In genomic region chr15:50134524-50135024, GRCh38 we compare ENCODE assay signal across 8 cellular contexts. TPM values are rescaled to one million over a fixed set of nuclear protein-coding genes. Genes with fewer than 3 reads are reported as not detected.
DNase-seq lines count a peak whose midpoint lies in the region; ATAC-seq, FAIRE-seq and TF ChIP-seq lines count a peak whose summit lies in the region.

No MANE protein-coding gene starts in this region.

- H3K4me2 ChIP-seq in K562 (ENCODE audit: insufficient read depth, low read length) (peak overlapping the region; percentile 10; the same call in 1 of the 2 replicates), osteoblast (ENCODE audit: insufficient read depth, low read length) (peak overlapping the region; percentile 5)

- H3K9me1 ChIP-seq in K562 (ENCODE audit: control insufficient read depth, insufficient read depth, low read length): no peaks in the 10 kb centered on the region

- H3K4me3 ChIP-seq in K562 (no peak overlapping the region), osteoblast (ENCODE audit: insufficient read depth, low read length) (no peak overlapping the region)

- H3K27me3 ChIP-seq in K562 (ENCODE audit: control insufficient read depth in 2 of 2, insufficient read depth in 2 of 2, low read length in 2 of 2) (no peaks in the 10 kb centered on the region), osteoblast (ENCODE audit: insufficient read depth, low read length) (no peaks in the 10 kb centered on the region)

- H3K9ac ChIP-seq in K562 (ENCODE audit: insufficient read depth in 1 of 2, low read depth in 2 of 2, low read length in 2 of 2): no peak overlapping the region

- H3K4me1 ChIP-seq in K562 (replicated peaks in 1 of 2; ENCODE audit: control insufficient read depth in 2 of 2, insufficient read depth in 2 of 2, low read length in 2 of 2) (peaks cover 0 to 22% of the 10 kb centered on the region in 2 experiments; a peak in 2 of 5 replicates), osteoblast (ENCODE audit: insufficient read depth, low read length) (peaks cover 38% of the 10 kb centered on the region)

- TF ChIP-seq POLR2A in K562 (conservative IDR thresholded peaks at IDR 0.05): no peak

- no peak for TF ChIP-seq RAD21 in K562 (CRISPR knock-in tag; conservative IDR thresholded peaks at IDR 0.05 in 1 of 2, IDR thresholded peaks at IDR 0.05 in 1 of 2)

- CTCF ChIA-PET in K562 (lab: Yijun Ruan, JAX; ENCODE audit: low intra/inter-chr PET ratio): interaction anchor here (0.6 kb wide), 2 partner anchors 79 to 892 kb away, joined by 3 read pairs; no protein-coding TSS in a partner anchor

- POLR2A ChIA-PET in K562 (lab: Yijun Ruan, JAX): interaction anchor here (0.9 kb wide), 1 partner anchor 15 kb away, joined by 3 read pairs; the partner anchor contains the start of gene ATP8B4

- intact Hi-C loops in K562 (cut with micrococcal nuclease): no loop called here

- H3K36me3 ChIP-seq in K562 (ENCODE audit: control insufficient read depth, insufficient read depth, low read length) (no peaks in the 10 kb centered on the region), osteoblast (ENCODE audit: insufficient read depth, low read length) (no peaks in the 10 kb centered on the region)

- ATAC-seq in GM21423 (IDR thresholded peaks at IDR 0.05; ENCODE audit: unreplicated experiment) (peak; percentile 81), K562 (peak; percentile 61), GM21526 (IDR thresholded peaks at IDR 0.05; ENCODE audit: low FRiP score, unreplicated experiment) (no peak)

- H3K9me3 ChIP-seq in K562 (replicated peaks; ENCODE audit: control insufficient read depth, insufficient read depth, low read depth, low read length) (no peaks in the 10 kb centered on the region), osteoblast (ENCODE audit: low read depth, low read length) (no peaks in the 10 kb centered on the region)

- 3% methylated on average over 2 of the region's 2 CpGs for WGBS in K562 (ENCODE audit: insufficient coverage, low coverage, missing lambda C conversion rate)

- in situ Hi-C loops in K562 (cut with MboI): loop anchor here (25.0 kb wide), 1 partner anchor 1772 kb away; no protein-coding TSS in a partner anchor

- H3K27ac ChIP-seq in K562 (ENCODE audit: extremely low read depth, low read depth, low read length): peak overlapping the region; percentile 24; the same call in 2 of the 3 replicates
- peak overlapping the region; percentile 97 for H3K27ac ChIP-seq in osteoblast (ENCODE audit: low read depth, low read length)

- TF ChIP-seq CTCF in K562 (IDR thresholded peaks at IDR 0.05 in 2 of 3, conservative IDR thresholded peaks at IDR 0.05 in 1 of 3; ENCODE audit: insufficient read depth in 2 of 3, low read depth in 1 of 3, low read length in 3 of 3) (no peak), osteoblast (IDR thresholded peaks at IDR 0.05; ENCODE audit: extremely low read depth, low read depth, low read length) (no peak), D721Med (IDR thresholded peaks at IDR 0.05; ENCODE audit: insufficient read depth, missing control alignments) (no peak)

- H4K20me1 ChIP-seq in K562 (replicated peaks; ENCODE audit: control insufficient read depth, insufficient read depth, low read length): no peaks in the 10 kb centered on the region
- no peaks in the 10 kb centered on the region for H4K20me1 ChIP-seq in osteoblast (ENCODE audit: insufficient read depth, low read length)

- TF ChIP-seq EP300 in K562 (IDR thresholded peaks at IDR 0.05; ENCODE audit: low read length): 0 out of 2 replicates have a peak, but pooled peaks have one; percentile 8

- DNase-seq in AML-193 (lab: John Stamatoyannopoulos, UW) (peak; percentile 73 to 80), HS-5 (ENCODE audit: low read depth) (peak; percentile 53), K562 (ENCODE audit: extremely low read depth in 1 of 4, low spot score in 3 of 4) (peak in 2 of 4 experiments; percentile 18 to 45), osteoblast (ENCODE audit: insufficient read length, low spot score, missing footprints) (peak; percentile 44), D721Med (ENCODE audit: insufficient read length, low spot score) (no peak), NCI-H1092 (lab: John Stamatoyannopoulos, UW) (no peak)

- H3K79me2 ChIP-seq in K562 (ENCODE audit: control insufficient read depth, insufficient read depth, low read length) (no peaks in the 10 kb centered on the region), osteoblast (ENCODE audit: insufficient read depth, low read length) (no peaks in the 10 kb centered on the region)

- peak; percentile 72 for FAIRE-seq in K562 (lab: Jason Lieb, UNC)
- FAIRE-seq in D721Med (lab: Jason Lieb, UNC): no peak

- H2AFZ ChIP-seq in K562 (ENCODE audit: low read depth, low read length) (no peak overlapping the region), osteoblast (ENCODE audit: low read length) (peak overlapping the region; percentile 30)

- BruUV-seq in K562 (replicated peaks; lab: Mats Ljungman, UMichigan): no TSS peak

TF ChIP-seq in K562, 482 proteins besides CTCF, POLR2A, EP300 and RAD21 (continues in another document):
- TF ChIP-seq ZKSCAN3 (CRISPR knock-in tag; IDR thresholded peaks at IDR 0.05) (no peak), MTA1 (IDR thresholded peaks at IDR 0.05; ENCODE audit: borderline replicate concordance) (0 out of 2 replicates have a peak, but pooled peaks have one; percentile 30), RCOR1 (IDR thresholded peaks at IDR 0.05; ENCODE audit: borderline replicate concordance in 1 of 2, low read depth in 2 of 2, low read length in 2 of 2) (peak in 1 of 2 experiments; percentile 26; a peak in 1 of 4 replicates), SMARCE1 (IDR thresholded peaks at IDR 0.05) (peak; percentile 62; the same call in 1 of the 2 replicates), CTBP1 (IDR thresholded peaks at IDR 0.05; ENCODE audit: borderline replicate concordance) (peak; percentile 50), ZFP30 (CRISPR knock-in tag; IDR thresholded peaks at IDR 0.05; ENCODE audit: borderline replicate concordance) (no peak), ZBTB5 (IDR thresholded peaks at IDR 0.05) (no peak), FOXK2 (conservative IDR thresholded peaks at IDR 0.05 in 1 of 2, IDR thresholded peaks at IDR 0.05 in 1 of 2; ENCODE audit: low read depth in 2 of 2) (0 out of 4 replicates have a peak, but pooled peaks of 1 of the 2 experiments have one; percentile 39)

RNA-seq across cellular contexts. Expression of gene ATP8B4, which starts 15.5 kb away (rescaled TPM):
- total RNA-seq in K562 (2011; cell fraction: chromatin; rRNA removed; ENCODE audit: low replicate concordance): 0.25 and 0.76 TPM in 2 replicates
- total RNA-seq in K562 (2011; cell fraction: nucleolus; rRNA removed): 0.33 TPM in 1 of 2 replicates, not detected in the other
- 0.15 and 0.92 TPM in 2 replicates for total RNA-seq in K562 (2011; cell fraction: nucleoplasm; rRNA removed)
- total RNA-seq in K562 (2014; rRNA removed) (0.54 and 0.65 TPM in 2 replicates), K562 (2014; rRNA removed; fragmentation: Illumina TruSeq; extraction: Trizol) (0.44 and 0.99 TPM in 2 replicates), K562 (2015; rRNA removed; fragmentation: Illumina TruSeq; extraction: Trizol) (1.6 and 2.5 TPM in 2 replicates), K562 (2021) (0.51 and 0.69 TPM in 2 replicates), osteoblast (0.88 and 1.1 TPM in 2 replicates)
- polyA plus RNA-seq in K562 (2011; rRNA removed) (0.15 and 0.18 TPM in 2 replicates), K562 (2014; fragmentation: Illumina TruSeq; extraction: Trizol) (0.15 and 0.40 TPM in 2 replicates), K562 (2014; fragmentation: Nextera tagmentation; extraction: Ambion mirVana) (under 1 TPM; 0.14 to 0.15 TPM), K562 (2014; rRNA removed) (0.48 and 0.88 TPM in 2 replicates)
- polyA plus RNA-seq in K562 (2011; cell fraction: cytosol; rRNA removed): 0.03 TPM in 1 of 2 replicates, not detected in the other
- polyA plus RNA-seq in K562 (2011; cell fraction: nucleus; rRNA removed): 0.27 and 0.41 TPM in 2 replicates
- 0.49 and 1.9 TPM in 2 replicates for polyA plus RNA-seq in K562 (2012)
- 0.24 and 0.42 TPM in 2 replicates for polyA minus RNA-seq in K562 (2011; rRNA and poly(A)+ RNA removed)
- polyA minus RNA-seq in K562 (2011; cell fraction: cytosol; rRNA and poly(A)+ RNA removed): not detected in 2 replicates
- 0.81 and 0.89 TPM in 2 replicates for polyA minus RNA-seq in K562 (2011; cell fraction: nucleus; rRNA and poly(A)+ RNA removed)

RNA-seq across cellular contexts. Expression of gene SLC27A2, which starts 47.4 kb away (rescaled TPM):
- total RNA-seq in K562 (2011; cell fraction: chromatin; rRNA removed; ENCODE audit: low replicate concordance): 18.7 and 19.9 TPM in 2 replicates
- total RNA-seq in K562 (2011; cell fraction: nucleolus; rRNA removed): 25.3 and 28.2 TPM in 2 replicates
- total RNA-seq in K562 (2011; cell fraction: nucleoplasm; rRNA removed): 18.4 and 21.5 TPM in 2 replicates
- total RNA-seq in K562 (2014; rRNA removed): 28.0 and 29.3 TPM in 2 replicates
- total RNA-seq in K562 (2014; rRNA removed; fragmentation: Illumina TruSeq; extraction: Trizol): 22.7 and 25.0 TPM in 2 replicates
- 33.1 and 38.0 TPM in 2 replicates for total RNA-seq in K562 (2015; rRNA removed; fragmentation: Illumina TruSeq; extraction: Trizol)
- 20.9 and 24.4 TPM in 2 replicates for total RNA-seq in K562 (2021)
- 17.5 and 17.8 TPM in 2 replicates for polyA plus RNA-seq in K562 (2011; rRNA removed)
- 12.9 and 18.4 TPM in 2 replicates for polyA plus RNA-seq in K562 (2011; cell fraction: cytosol; rRNA removed)
- 8.3 and 8.7 TPM in 2 replicates for polyA plus RNA-seq in K562 (2011; cell fraction: nucleus; rRNA removed)
- polyA plus RNA-seq in K562 (2012): 20.3 and 44.3 TPM in 2 replicates
- 18.8 and 24.2 TPM in 2 replicates for polyA plus RNA-seq in K562 (2014; fragmentation: Illumina TruSeq; extraction: Trizol)
- polyA plus RNA-seq in K562 (2014; fragmentation: Nextera tagmentation; extraction: Ambion mirVana): 1 to 10 TPM; 4.9 to 6.8 TPM
- polyA plus RNA-seq in K562 (2014; rRNA removed): 16.6 and 27.7 TPM in 2 replicates
- 27.3 and 31.1 TPM in 2 replicates for polyA minus RNA-seq in K562 (2011; rRNA and poly(A)+ RNA removed)
- 15.9 and 19.0 TPM in 2 replicates for polyA minus RNA-seq in K562 (2011; cell fraction: cytosol; rRNA and poly(A)+ RNA removed)
- polyA minus RNA-seq in K562 (2011; cell fraction: nucleus; rRNA and poly(A)+ RNA removed): 11.8 and 13.1 TPM in 2 replicates
- not detected in 2 replicates for total RNA-seq in osteoblast

Comparison
In these comparisons a context has a peak if more than half of its experiments do, and no peak if none do; other contexts are left out.
1. DNase-seq: peak in AML-193 (2 of 2), HS-5 (single experiment) and osteoblast (single experiment); none in D721Med (single experiment) and NCI-H1092 (single experiment).
2. RNA of gene SLC27A2, which starts 47.4 kb away (total RNA-seq): 18.4 to 38.0 TPM in K562; not detected in osteoblast; every median in the first group is over 10 times any median in the second.